9 cellular contexts compared by ENCODE assay signal in genomic region chr7:107659666-107660065, GRCh38. TPM values are rescaled to one million over a fixed set of nuclear protein-coding genes. Genes with fewer than 3 reads are reported as not detected.
DNase-seq lines count a peak whose midpoint lies in the region; ATAC-seq, FAIRE-seq and TF ChIP-seq lines count a peak whose summit lies in the region.
"Had no signal": no experiment of that assay in that cellular context is flagged by ENCODE, and none has a peak within 500 bp of the region (broad histone marks: within the 10 kb centered on the region; RNA-seq: fewer than 3 reads in every experiment).

No MANE protein-coding gene starts in this region.

- no peaks in the 10 kb centered on the region for H3K36me3 Mint-ChIP-seq in activated CD8-positive, alpha-beta T cell treated with anti-CD3 and anti-CD28 coated beads, Interleukin-2, amount 10 ng/mL, durations not matched to agents 7 days and 5 days (ENCODE audit: low read depth)

- no peaks in the 10 kb centered on the region for H3K79me2 ChIP-seq in keratinocyte (ENCODE audit: control insufficient read depth, insufficient read depth, low read length)

- H3K4me1 ChIP-seq in keratinocyte (ENCODE audit: control insufficient read depth, extremely low read depth, insufficient read depth, low read length) = peaks cover 4% of the 10 kb centered on the region

- no peaks in the 10 kb centered on the region for H4K20me1 ChIP-seq in keratinocyte (ENCODE audit: control insufficient read depth, extremely low read depth, insufficient read depth, low read length)

- H2AFZ ChIP-seq in keratinocyte (ENCODE audit: control insufficient read depth, low read length) = no peak overlapping the region

- no peak overlapping the region for H3K9ac ChIP-seq in keratinocyte (ENCODE audit: control insufficient read depth, extremely low read depth, insufficient read depth, low read length)

- dilution Hi-C loops in keratinocyte (cut with MboI; ENCODE audit: extremely low pct_ligation_motif_present, low sequenced_read_pairs) = no loop called here

- TF ChIP-seq CTCF in AG10803 (conservative IDR thresholded peaks at IDR 0.05; ENCODE audit: low read length) = no peak
- no peak for TF ChIP-seq CTCF in keratinocyte (optimal IDR thresholded peaks at IDR 0.05 in 1 of 3, IDR thresholded peaks at IDR 0.05 in 1 of 3, conservative IDR thresholded peaks at IDR 0.05 in 1 of 3; ENCODE audit: extremely low read depth in 1 of 3, insufficient read depth in 2 of 3, low read length in 3 of 3)

- no peak for TF ChIP-seq POLR2A in GM18505 (IDR thresholded peaks at IDR 0.05; ENCODE audit: borderline replicate concordance, extremely low read depth, insufficient read depth, insufficient read length)

- H3K27ac ChIP-seq in keratinocyte (ENCODE audit: control insufficient read depth, insufficient read depth, low read length) = no peak overlapping the region
- H3K27ac ChIP-seq: gastroesophageal sphincter had no signal

- H3K27ac Mint-ChIP-seq in activated CD8-positive, alpha-beta T cell treated with anti-CD3 and anti-CD28 coated beads, Interleukin-2, amount 10 ng/mL, durations not matched to agents 7 days and 5 days = peak overlapping the region; percentile 7

- no peaks in the 10 kb centered on the region for H3K9me3 ChIP-seq in keratinocyte (ENCODE audit: control insufficient read depth, low read depth, low read length)
- H3K9me3 ChIP-seq: gastroesophageal sphincter had no signal

- no peak overlapping the region for H3K4me3 ChIP-seq in AG10803 (ENCODE audit: low read length)
- H3K4me3 ChIP-seq in keratinocyte (ENCODE audit: control insufficient read depth in 2 of 3, extremely low read depth in 1 of 3, insufficient read depth in 2 of 3, low read depth in 1 of 3, low read length in 3 of 3) = no peak overlapping the region

- peak; percentile 73 for FAIRE-seq in keratinocyte (lab: Jason Lieb, UNC)

- CTCF ChIA-PET in activated CD8-positive, alpha-beta T cell treated with anti-CD3 and anti-CD28 coated beads, Interleukin-2, amount 10 ng/mL, durations not matched to agents 7 days and 5 days (lab: Charles Lee) = interaction anchor here (0.8 to 1.5 kb wide), 3 partner anchors 23 to 96 kb away, joined by 3 to 4 read pairs (median 3); partner anchors contain the start of genes COG5 and DUS4L

- DNase-seq in AG10803 (ENCODE audit: low read depth) (peak; percentile 82), keratinocyte (ENCODE audit: low read depth, low spot score) (no peak), NCI-H1436 (lab: John Stamatoyannopoulos, UW) (no peak), NCI-H774 (lab: John Stamatoyannopoulos, UW) (no peak)
- DNase-seq in activated CD8-positive, alpha-beta T cell treated with anti-CD3 and anti-CD28 coated beads, Interleukin-2, amount 10 ng/mL, durations not matched to agents 7 days and 5 days = peak; percentile 63
- no peak for DNase-seq in activated CD8-positive, alpha-beta memory T cell treated with anti-CD3 and anti-CD28 coated beads for 24 hours

- H3K9me3 Mint-ChIP-seq in activated CD8-positive, alpha-beta T cell treated with anti-CD3 and anti-CD28 coated beads, Interleukin-2, amount 10 ng/mL, durations not matched to agents 7 days and 5 days (ENCODE audit: insufficient read depth) = no peaks in the 10 kb centered on the region

- POLR2A ChIA-PET in activated CD8-positive, alpha-beta T cell treated with anti-CD3 and anti-CD28 coated beads, Interleukin-2, amount 10 ng/mL, durations not matched to agents 7 days and 5 days (lab: Charles Lee) = no interaction called here

- peaks cover 30% of the 10 kb centered on the region for H3K27me3 ChIP-seq in keratinocyte (ENCODE audit: control insufficient read depth, extremely low read depth, insufficient read depth, low read length)

- no peaks in the 10 kb centered on the region for H3K36me3 ChIP-seq in keratinocyte (ENCODE audit: control insufficient read depth in 2 of 2, extremely low read depth in 1 of 2, insufficient read depth in 2 of 2, low read length in 2 of 2)
- H3K36me3 ChIP-seq: gastroesophageal sphincter had no signal

- H3K4me3 Mint-ChIP-seq in activated CD8-positive, alpha-beta T cell treated with anti-CD3 and anti-CD28 coated beads, Interleukin-2, amount 10 ng/mL, durations not matched to agents 7 days and 5 days = peak overlapping the region; percentile 83

- peak; percentile 41 for ATAC-seq in HG02642 (IDR thresholded peaks at IDR 0.05; ENCODE audit: poor library complexity, unreplicated experiment)
- ATAC-seq in activated CD8-positive, alpha-beta T cell treated with anti-CD3 and anti-CD28 coated beads, Interleukin-2, amount 10 ng/mL, durations not matched to agents 7 days and 5 days = peak; percentile 73
- no peak for ATAC-seq in GM18505 (IDR thresholded peaks at IDR 0.05; ENCODE audit: unreplicated experiment)
- ATAC-seq: gastroesophageal sphincter had no signal

- no peaks in the 10 kb centered on the region for H3K9me1 ChIP-seq in keratinocyte (ENCODE audit: control insufficient read depth, extremely low read depth, insufficient read depth, low read length)

- H3K4me2 ChIP-seq in keratinocyte (ENCODE audit: control insufficient read depth, extremely low read depth, insufficient read depth, low read depth, low read length) = no peak overlapping the region

- no peaks in the 10 kb centered on the region for H3K27me3 Mint-ChIP-seq in activated CD8-positive, alpha-beta T cell treated with anti-CD3 and anti-CD28 coated beads, Interleukin-2, amount 10 ng/mL, durations not matched to agents 7 days and 5 days (ENCODE audit: low read depth)

- H3K4me1 Mint-ChIP-seq in activated CD8-positive, alpha-beta T cell treated with anti-CD3 and anti-CD28 coated beads, Interleukin-2, amount 10 ng/mL, durations not matched to agents 7 days and 5 days (ENCODE audit: low read depth) = peaks cover 45% of the 10 kb centered on the region

RNA-seq across cellular contexts. Expression of gene SLC26A4, which starts 1.0 kb away (rescaled TPM):
- total RNA-seq in activated CD8-positive, alpha-beta T cell treated with anti-CD3 and anti-CD28 coated beads, Interleukin-2, amount 10 ng/mL, durations not matched to agents 7 days and 5 days = 1 to 10 TPM in 1 of 2 experiments, under 1 TPM in 1; 0.94 to 1.1 TPM
- 0.14 to 0.26 TPM (median 0.15 TPM) in 3 replicates for polyA plus RNA-seq in keratinocyte
- polyA plus RNA-seq in keratinocyte (2011; ENCODE audit: low read depth) = 1.2 TPM
- polyA plus RNA-seq in keratinocyte (2011; cell fraction: cytosol; rRNA removed) = 0.01 and 0.10 TPM in 2 replicates
- polyA plus RNA-seq in keratinocyte (2011; cell fraction: nucleus; rRNA removed) = 0.28 and 0.35 TPM in 2 replicates
- 0.21 and 0.28 TPM in 2 replicates for polyA plus RNA-seq in keratinocyte (2012; ENCODE audit: low replicate concordance)
- 0.10 to 0.32 TPM (median 0.16 TPM) in 3 replicates for polyA minus RNA-seq in keratinocyte
- not detected for polyA minus RNA-seq in keratinocyte (2011; cell fraction: cytosol; rRNA and poly(A)+ RNA removed)
- 0.32 and 0.62 TPM in 2 replicates for polyA minus RNA-seq in keratinocyte (2011; cell fraction: nucleus; rRNA and poly(A)+ RNA removed)

Comparison
In these comparisons a context has a peak if more than half of its experiments do, and no peak if none do; other contexts are left out.
1. DNase-seq: peak in AG10803 (single experiment) and activated CD8-positive, alpha-beta T cell treated with anti-CD3 and anti-CD28 coated beads, Interleukin-2, amount 10 ng/mL, durations not matched to agents 7 days and 5 days (single experiment); none in keratinocyte (single experiment), NCI-H1436 (single experiment), NCI-H774 (single experiment) and activated CD8-positive, alpha-beta memory T cell treated with anti-CD3 and anti-CD28 coated beads for 24 hours (single experiment).